In the genomic region with DNA sequence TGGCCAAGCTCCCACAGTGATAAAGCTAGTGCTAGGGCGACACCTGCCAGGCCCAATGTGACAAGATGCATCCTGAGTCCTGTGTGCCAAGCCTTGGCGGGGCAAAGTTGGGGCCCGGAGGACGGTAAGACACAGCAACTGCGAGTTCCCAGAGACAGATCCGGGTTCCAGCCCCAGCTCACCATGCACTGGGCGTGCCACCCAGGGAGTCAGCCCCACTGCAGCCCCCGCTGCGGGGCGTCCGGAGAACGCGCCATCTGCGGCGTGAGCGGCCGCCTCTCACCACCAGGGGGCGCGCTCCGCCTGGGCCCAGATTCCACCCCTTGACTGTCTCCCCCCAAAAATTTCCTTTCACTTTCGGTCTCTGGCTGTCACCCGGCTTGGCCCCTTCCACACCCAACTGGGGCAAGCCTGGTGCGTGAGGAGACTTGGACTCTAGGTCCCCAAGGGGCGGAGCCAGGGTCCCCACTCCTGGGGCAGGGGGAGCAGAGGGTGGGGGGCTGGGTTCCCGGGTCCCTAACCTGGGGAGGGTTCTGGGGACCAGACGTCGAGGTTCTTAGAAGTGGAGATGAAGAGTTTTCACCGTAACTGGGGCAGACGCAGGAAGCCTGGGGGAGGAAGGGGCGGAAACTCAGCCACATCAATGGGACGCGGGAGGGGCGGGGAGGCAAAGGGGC, we compare ENCODE assay signal across 8 cellular contexts. TPM values are rescaled to one million over a fixed set of nuclear protein-coding genes. Genes with fewer than 3 reads are reported as not detected.
DNase-seq lines count a peak whose midpoint lies in the region; ATAC-seq and TF ChIP-seq lines count a peak whose summit lies in the region.

A gene with protein sequence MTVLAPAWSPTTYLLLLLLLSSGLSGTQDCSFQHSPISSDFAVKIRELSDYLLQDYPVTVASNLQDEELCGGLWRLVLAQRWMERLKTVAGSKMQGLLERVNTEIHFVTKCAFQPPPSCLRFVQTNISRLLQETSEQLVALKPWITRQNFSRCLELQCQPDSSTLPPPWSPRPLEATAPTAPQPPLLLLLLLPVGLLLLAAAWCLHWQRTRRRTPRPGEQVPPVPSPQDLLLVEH (plus strand): TSS at position 348 of the 677 bp plus-strand sequence. CDS start 425 bp downstream, outside the sequence.

- H3K4me1 ChIP-seq in left ventricle myocardium inferior (peaks cover 39% of the 10 kb centered on the region), rectal smooth muscle tissue (ENCODE audit: control insufficient read depth, insufficient read depth, low read length) (no peaks in the 10 kb centered on the region), vagina (peaks cover 30% of the 10 kb centered on the region)

- H3K27ac ChIP-seq in left ventricle myocardium inferior (replicated peaks) (peak within 1 kb of the TSS; percentile 91), rectal smooth muscle tissue (ENCODE audit: low read depth, low read length) (peak within 1 kb of the TSS; percentile 77), vagina (peak within 1 kb of the TSS; percentile 91)

- in situ Hi-C loops in Caki2 (cut with HindIII; ENCODE audit: low pct_unique_long_range_greater_than_20kb, low sequenced_read_pairs): no loop called here

- H3K4me3 Mint-ChIP-seq in activated naive CD8-positive, alpha-beta T cell treated with anti-CD3 and anti-CD28 coated beads, Interleukin-2, amount 50 U/mL, for 24 hours: peak within 1 kb of the TSS; percentile 80

- peak within 1 kb of the TSS; percentile 39 for H3K9ac ChIP-seq in rectal smooth muscle tissue (ENCODE audit: low read length)

- ATAC-seq in GM21390 (IDR thresholded peaks at IDR 0.05; ENCODE audit: unreplicated experiment): peak; percentile 49
- ATAC-seq in activated naive CD8-positive, alpha-beta T cell treated with anti-CD3 and anti-CD28 coated beads, Interleukin-2, amount 50 U/mL, for 24 hours: peak; percentile 55

- DNase-seq in Caki2 (ENCODE audit: low read depth) (peak; percentile 57), T-helper 1 cell (peak; percentile 83 to 96 (median 86)), left ventricle myocardium inferior (peak; percentile 79), vagina (ENCODE audit: extremely low spot score in 2 of 2) (no peak)
- DNase-seq in activated naive CD8-positive, alpha-beta T cell treated with anti-CD3 and anti-CD28 coated beads, Interleukin-2, amount 50 U/mL, for 24 hours: peak; percentile 91

- peak in 1 of 2 donors; percentile 32 for TF ChIP-seq POLR2A in vagina (IDR thresholded peaks at IDR 0.05)

- H3K4me1 Mint-ChIP-seq in activated naive CD8-positive, alpha-beta T cell treated with anti-CD3 and anti-CD28 coated beads, Interleukin-2, amount 50 U/mL, for 24 hours: peaks cover 63% of the 10 kb centered on the region

- no peaks in the 10 kb centered on the region for H3K36me3 ChIP-seq in left ventricle myocardium inferior
- peaks cover 3% of the 10 kb centered on the region for H3K36me3 ChIP-seq in rectal smooth muscle tissue (ENCODE audit: control insufficient read depth, insufficient read depth, low read length)
- H3K36me3 ChIP-seq in vagina: no peaks in the 10 kb centered on the region

- H3K36me3 Mint-ChIP-seq in activated naive CD8-positive, alpha-beta T cell treated with anti-CD3 and anti-CD28 coated beads, Interleukin-2, amount 50 U/mL, for 24 hours (ENCODE audit: low read depth): peaks cover 7% of the 10 kb centered on the region

- TF ChIP-seq CTCF in LNCAP (IDR thresholded peaks at IDR 0.05): peak; percentile 100
- peak; percentile 99 for TF ChIP-seq CTCF in left ventricle myocardium inferior (IDR thresholded peaks at IDR 0.05; ENCODE audit: borderline replicate concordance)
- TF ChIP-seq CTCF in vagina (IDR thresholded peaks at IDR 0.05): peak; percentile 98 to 100 (median 99)

- no peaks in the 10 kb centered on the region for H3K27me3 ChIP-seq in left ventricle myocardium inferior (ENCODE audit: low read depth)
- no peaks in the 10 kb centered on the region for H3K27me3 ChIP-seq in rectal smooth muscle tissue (ENCODE audit: control insufficient read depth, insufficient read depth, low read length)
- H3K27me3 ChIP-seq in vagina: no peaks in the 10 kb centered on the region

- H3K4me3 ChIP-seq in left ventricle myocardium inferior (peak within 1 kb of the TSS; percentile 76), rectal smooth muscle tissue (ENCODE audit: low read length) (peak within 1 kb of the TSS; percentile 75), vagina (peak within 1 kb of the TSS; percentile 75 to 77)

- no peaks in the 10 kb centered on the region for H3K27me3 Mint-ChIP-seq in activated naive CD8-positive, alpha-beta T cell treated with anti-CD3 and anti-CD28 coated beads, Interleukin-2, amount 50 U/mL, for 24 hours

- H3K27ac Mint-ChIP-seq in activated naive CD8-positive, alpha-beta T cell treated with anti-CD3 and anti-CD28 coated beads, Interleukin-2, amount 50 U/mL, for 24 hours: peak within 1 kb of the TSS; percentile 90

- H3K9me3 Mint-ChIP-seq in activated naive CD8-positive, alpha-beta T cell treated with anti-CD3 and anti-CD28 coated beads, Interleukin-2, amount 50 U/mL, for 24 hours: no peaks in the 10 kb centered on the region

- intact Hi-C loops in left ventricle myocardium inferior (cut with micrococcal nuclease) (no loop called here), vagina (cut with DNase I) (no loop called here)

- H3K9me3 ChIP-seq in left ventricle myocardium inferior (replicated peaks) (no peaks in the 10 kb centered on the region), vagina (no peaks in the 10 kb centered on the region)

RNA-seq across cellular contexts. Expression of the gene that starts here (rescaled TPM):
- total RNA-seq in Caki2 (2014; rRNA removed; shearing (Covaris generic); ENCODE audit: low replicate concordance): 0.35 and 0.71 TPM in 2 replicates
- total RNA-seq in left ventricle myocardium inferior (3.1 TPM), vagina (10.1 TPM)

Comparison
In these comparisons a context has a peak if more than half of its experiments do, and no peak if none do; other contexts are left out.
1. Peak in DNase-seq in Caki2; RNA of the gene not detected or under 1 TPM.
2. DNase-seq: peak in T-helper 1 cell (5 of 5), activated naive CD8-positive, alpha-beta T cell treated with anti-CD3 and anti-CD28 coated beads, Interleukin-2, amount 50 U/mL, for 24 hours (single experiment) and left ventricle myocardium inferior (single experiment); none in vagina (0 of 2).
3. Peak in every context shown above with its lines, with median percentiles within 50 percentile points of each other: CTCF ChIP-seq, H3K27ac ChIP-seq and H3K4me3 ChIP-seq.